Comparison of ENCODE assay signal across 28 cellular contexts in genomic region chr12:111270773-111271172, GRCh38.
DNase-seq lines count a peak whose midpoint lies in the region; ATAC-seq, FAIRE-seq and TF ChIP-seq lines count a peak whose summit lies in the region.
"Had no signal": no experiment of that assay in that cellular context is flagged by ENCODE, and none has a peak within 500 bp of the region (broad histone marks: within the 10 kb centered on the region; RNA-seq: fewer than 3 reads in every experiment).

No MANE protein-coding gene starts in this region.

- H2AFZ ChIP-seq in H1 (ENCODE audit: low read length) (no peak overlapping the region), neural progenitor cell (replicated peaks) (no peak overlapping the region)

- H3K4me3 Mint-ChIP-seq in neural progenitor cell: no peak overlapping the region
- H3K4me3 Mint-ChIP-seq: activated CD4-positive, alpha-beta T cell treated with anti-CD3 and anti-CD28 coated beads for 36 hours; activated CD8-positive, alpha-beta T cell treated with anti-CD3 and anti-CD28 coated beads for 36 hours; activated naive CD4-positive, alpha-beta T cell treated with anti-CD3 and anti-CD28 coated beads, Interleukin-2, amount 10 ng/mL, durations not matched to agents 7 days and 5 days; activated T-helper 17 cell treated with anti-CD3 and anti-CD28 coated beads, Interleukin-2, amount 50 U/mL, for 72 hours; natural killer cell had no signal

- CTCF ChIA-PET in H1 (lab: Charles Lee; ENCODE audit: partially characterized antibody): interaction anchor here (0.6 to 20.5 kb wide), 10 partner anchors 11 to 999 kb away, joined by 3 to 285 read pairs (median 5); partner anchors contain the start of gene CUX2

- DNase-seq in EL: peak; percentile 50
- DNase-seq in M059J (ENCODE audit: low read depth): peak; percentile 63
- no peak for DNase-seq in H1 (ENCODE audit: low read depth in 1 of 2, low spot score in 2 of 2)
- no peak for DNase-seq in neural progenitor cell (ENCODE audit: low spot score)
- no peak for DNase-seq in SK-N-DZ (ENCODE audit: low spot score)
- no peak for DNase-seq in activated T-cell treated with anti-CD3 and anti-CD28 coated beads, Interleukin-2, amount 50 U/mL, for 1 hour
- DNase-seq: activated CD4-positive, alpha-beta T cell treated with anti-CD3 and anti-CD28 coated beads for 36 hours; activated CD8-positive, alpha-beta memory T cell treated with anti-CD3 and anti-CD28 coated beads, Interleukin-2, amount 50 U/mL, for 48 hours; activated CD8-positive, alpha-beta T cell treated with anti-CD3 and anti-CD28 coated beads for 36 hours; activated naive CD4-positive, alpha-beta T cell treated with anti-CD3 and anti-CD28 coated beads, Interleukin-2, amount 10 ng/mL, durations not matched to agents 7 days and 5 days; C1 segment of cervical spinal cord; DMS79; H7; natural killer cell; NCI-H1048; NCI-H2107; NCI-H345; SHP77; small intestine; stimulated activated naive CD4-positive, alpha-beta T cell; upper lobe of left lung had no signal

- no peak overlapping the region for H3K4me2 ChIP-seq in H1 (ENCODE audit: insufficient read depth in 1 of 2, low read depth in 2 of 2, low read length in 2 of 2)
- no peak overlapping the region for H3K4me2 ChIP-seq in neural progenitor cell

- no peak overlapping the region for H3K4me3 ChIP-seq in H1 (ENCODE audit: extremely low read depth in 1 of 4, insufficient read depth in 2 of 4, low read depth in 3 of 4, low read length in 4 of 4)
- H3K4me3 ChIP-seq in neural progenitor cell: no peak overlapping the region
- H3K4me3 ChIP-seq: breast epithelium, upper lobe of left lung had no signal

- H3K27ac Mint-ChIP-seq in neural progenitor cell: peak overlapping the region; percentile 38
- H3K27ac Mint-ChIP-seq: activated CD4-positive, alpha-beta T cell treated with anti-CD3 and anti-CD28 coated beads for 36 hours; activated CD8-positive, alpha-beta T cell treated with anti-CD3 and anti-CD28 coated beads for 36 hours; activated naive CD4-positive, alpha-beta T cell treated with anti-CD3 and anti-CD28 coated beads, Interleukin-2, amount 10 ng/mL, durations not matched to agents 7 days and 5 days; activated T-helper 17 cell treated with anti-CD3 and anti-CD28 coated beads, Interleukin-2, amount 50 U/mL, for 72 hours; natural killer cell had no signal

- H3K36me3 Mint-ChIP-seq in neural progenitor cell: no peaks in the 10 kb centered on the region
- H3K36me3 Mint-ChIP-seq: activated naive CD4-positive, alpha-beta T cell treated with anti-CD3 and anti-CD28 coated beads, Interleukin-2, amount 10 ng/mL, durations not matched to agents 7 days and 5 days; natural killer cell had no signal

- H3K56ac ChIP-seq in H1 (replicated peaks; ENCODE audit: insufficient read length, low read depth, low read length): no peak overlapping the region

- H3K27me3 Mint-ChIP-seq in neural progenitor cell (ENCODE audit: insufficient read depth, low read depth): no peaks in the 10 kb centered on the region

- H3K36me3 ChIP-seq in H1 (ENCODE audit: control insufficient read depth in 2 of 4, insufficient read depth in 4 of 4, low read length in 3 of 4): no peaks in the 10 kb centered on the region
- H3K36me3 ChIP-seq in neural progenitor cell: no peaks in the 10 kb centered on the region
- H3K36me3 ChIP-seq: breast epithelium, upper lobe of left lung had no signal

- H3K27me3 ChIP-seq in H1 (replicated peaks in 1 of 4; ENCODE audit: control insufficient read depth in 3 of 4, extremely low read depth in 1 of 4, insufficient read depth in 3 of 4, low read length in 3 of 4): no peaks in the 10 kb centered on the region
- no peaks in the 10 kb centered on the region for H3K27me3 ChIP-seq in neural progenitor cell
- H3K27me3 ChIP-seq: upper lobe of left lung had no signal

- H3K79me2 ChIP-seq in H1 (ENCODE audit: control insufficient read depth in 1 of 2, insufficient read depth in 2 of 2, low read length in 2 of 2) (no peaks in the 10 kb centered on the region), neural progenitor cell (ENCODE audit: low read depth) (no peaks in the 10 kb centered on the region)

- whole genome bisulfite sequencing in H1 (ENCODE audit: extremely low coverage in 1 of 2, insufficient coverage in 1 of 2, insufficient read length in 1 of 2, insufficient replicate concordance in 2 of 2, low coverage in 1 of 2, low lambda C conversion rate in 2 of 2, missing lambda C conversion rate in 1 of 2), 2 experiments: 90% methylated on average over 7 of the region's 7 CpGs; no CpG with 5 or more reads in 1 of the 2 experiments

- H4K20me1 ChIP-seq in H1 (replicated peaks in 1 of 2; ENCODE audit: control insufficient read depth in 1 of 2, insufficient read depth in 2 of 2, low read length in 2 of 2) (peaks cover 0 to 2% of the 10 kb centered on the region in 2 experiments), neural progenitor cell (ENCODE audit: low read depth) (no peaks in the 10 kb centered on the region)

- H2BK5ac ChIP-seq in H1 (ENCODE audit: low read depth, low read length): no peak overlapping the region

- no peak overlapping the region for H4K91ac ChIP-seq in H1 (replicated peaks; ENCODE audit: insufficient read length, low read length)

- H2BK12ac ChIP-seq in H1 (ENCODE audit: low read depth, low read length): no peak overlapping the region

- no peaks in the 10 kb centered on the region for H3K9me3 ChIP-seq in H1 (ENCODE audit: insufficient read depth in 2 of 2, low read depth in 1 of 2, low read length in 1 of 2)
- H3K9me3 ChIP-seq in neural progenitor cell (ENCODE audit: low read depth): no peaks in the 10 kb centered on the region
- H3K9me3 ChIP-seq: breast epithelium, upper lobe of left lung had no signal

- H4K5ac ChIP-seq in H1 (ENCODE audit: insufficient read length, low read depth, low read length): no peak overlapping the region

- no peak overlapping the region for H4K8ac ChIP-seq in H1 (ENCODE audit: extremely low read depth, insufficient read depth, low read length)

- no peaks in the 10 kb centered on the region for H3F3A ChIP-seq in neural progenitor cell (ENCODE audit: low read depth)

- peak; percentile 48 for FAIRE-seq in H1 (lab: Jason Lieb, UNC)
- FAIRE-seq: GM18507, GM19239, islet of Langerhans, small intestine had no signal

- no peaks in the 10 kb centered on the region for H3K4me1 ChIP-seq in H1 (replicated peaks in 1 of 4; ENCODE audit: control insufficient read depth in 3 of 4, insufficient read depth in 4 of 4, low read length in 3 of 4)
- H3K4me1 ChIP-seq in neural progenitor cell: peaks cover 10% of the 10 kb centered on the region
- H3K4me1 ChIP-seq: breast epithelium, upper lobe of left lung had no signal

- no peak overlapping the region for H2BK15ac ChIP-seq in H1 (ENCODE audit: low read length)

- H3K27ac ChIP-seq in H1 (ENCODE audit: low read depth, low read length) (no peak overlapping the region), neural progenitor cell (no peak overlapping the region)
- H3K27ac ChIP-seq: breast epithelium, upper lobe of left lung had no signal

- TF ChIP-seq CTCF in H1 (IDR thresholded peaks at IDR 0.05; ENCODE audit: control extremely low read depth in 1 of 3, insufficient read depth in 1 of 3, low read depth in 1 of 3, low read length in 3 of 3): no peak
- TF ChIP-seq CTCF in neural progenitor cell (IDR thresholded peaks at IDR 0.05): no peak

- TF ChIP-seq POLR2A in H1 (IDR thresholded peaks at IDR 0.05; ENCODE audit: control extremely low read depth in 1 of 2, low read depth in 2 of 2, low read length in 2 of 2): no peak

- H2AK5ac ChIP-seq in H1 (ENCODE audit: low read depth, low read length): no peak overlapping the region

- H3K9ac ChIP-seq in H1 (replicated peaks in 1 of 4; ENCODE audit: extremely low read depth in 1 of 4, low read depth in 3 of 4, low read length in 3 of 4) (no peak overlapping the region), neural progenitor cell (no peak overlapping the region)

- no peak overlapping the region for H2BK20ac ChIP-seq in H1 (ENCODE audit: low read length)

- no peak for TF ChIP-seq EP300 in H1 (IDR thresholded peaks at IDR 0.05; ENCODE audit: borderline replicate concordance in 1 of 2, low read depth in 2 of 2, low read length in 2 of 2)

- no peaks in the 10 kb centered on the region for H3K9me3 Mint-ChIP-seq in neural progenitor cell
- H3K9me3 Mint-ChIP-seq: activated CD8-positive, alpha-beta T cell treated with anti-CD3 and anti-CD28 coated beads for 36 hours; activated naive CD4-positive, alpha-beta T cell treated with anti-CD3 and anti-CD28 coated beads, Interleukin-2, amount 10 ng/mL, durations not matched to agents 7 days and 5 days; activated T-helper 17 cell treated with anti-CD3 and anti-CD28 coated beads, Interleukin-2, amount 50 U/mL, for 72 hours; natural killer cell had no signal

- no peaks in the 10 kb centered on the region for H3K79me1 ChIP-seq in H1 (ENCODE audit: low read depth, low read length)

- H2BK120ac ChIP-seq in H1 (replicated peaks; ENCODE audit: low read depth, low read length): no peak overlapping the region

- no peak overlapping the region for H3K4ac ChIP-seq in H1 (replicated peaks; ENCODE audit: insufficient read length, low read depth, low read length)

- H3K23me2 ChIP-seq in H1 (ENCODE audit: low read depth, low read length): no peaks in the 10 kb centered on the region; the same call in 1 of the 2 replicates

- ATAC-seq in HG03442 (IDR thresholded peaks at IDR 0.05; ENCODE audit: unreplicated experiment) (no peak), GM19324 (IDR thresholded peaks at IDR 0.05; ENCODE audit: low FRiP score, unreplicated experiment) (no peak)
- ATAC-seq: activated CD4-positive, alpha-beta T cell treated with anti-CD3 and anti-CD28 coated beads for 36 hours; activated CD8-positive, alpha-beta T cell treated with anti-CD3 and anti-CD28 coated beads for 36 hours; activated T-helper 17 cell treated with anti-CD3 and anti-CD28 coated beads, Interleukin-2, amount 50 U/mL, for 72 hours; natural killer cell had no signal

- H3K4me1 Mint-ChIP-seq in neural progenitor cell: peaks cover 21% of the 10 kb centered on the region
- H3K4me1 Mint-ChIP-seq: activated CD4-positive, alpha-beta T cell treated with anti-CD3 and anti-CD28 coated beads for 36 hours; activated T-helper 17 cell treated with anti-CD3 and anti-CD28 coated beads, Interleukin-2, amount 50 U/mL, for 72 hours; natural killer cell had no signal

- POLR2A ChIA-PET in H1 (lab: Charles Lee; ENCODE audit: partially characterized antibody): interaction anchor here (0.5 to 3.2 kb wide), 2 partner anchors 14 to 260 kb away, joined by 3 to 7 read pairs; no protein-coding TSS in a partner anchor

- no peak for TF ChIP-seq RAD21 in H1 (IDR thresholded peaks at IDR 0.05 in 1 of 2, conservative IDR thresholded peaks at IDR 0.05 in 1 of 2; ENCODE audit: low read depth in 2 of 2, low read length in 2 of 2)

- no peak overlapping the region for H3K14ac ChIP-seq in H1 (ENCODE audit: insufficient read length)

- no peak overlapping the region for H3K23ac ChIP-seq in H1 (ENCODE audit: insufficient read length)

- H3K18ac ChIP-seq in H1 (ENCODE audit: extremely low read depth, low read length): no peak overlapping the region

TF ChIP-seq in H1, 55 proteins besides CTCF, POLR2A, EP300 and RAD21 (continues in another document):
- TF ChIP-seq SUZ12 (IDR thresholded peaks at IDR 0.05; ENCODE audit: low read length) (no peak), CEBPB (IDR thresholded peaks at IDR 0.05; ENCODE audit: low read depth, low read length) (no peak), MAX (IDR thresholded peaks at IDR 0.05) (no peak)

Comparison
In these comparisons a context has a peak if more than half of its experiments do, and no peak if none do; other contexts are left out.
1. DNase-seq: peak in EL (single experiment) and M059J (single experiment); none in H1 (0 of 2), neural progenitor cell (single experiment), SK-N-DZ (single experiment) and activated T-cell treated with anti-CD3 and anti-CD28 coated beads, Interleukin-2, amount 50 U/mL, for 1 hour (single experiment).